In genomic region chr11:120566176-120566575, GRCh38 we compare ENCODE assay signal across 13 cellular contexts. TPM values are rescaled to one million over a fixed set of nuclear protein-coding genes. Genes with fewer than 3 reads are reported as not detected.
DNase-seq lines count a peak whose midpoint lies in the region; ATAC-seq, FAIRE-seq and TF ChIP-seq lines count a peak whose summit lies in the region.
"Had no signal": no experiment of that assay in that cellular context is flagged by ENCODE, and none has a peak within 500 bp of the region (broad histone marks: within the 10 kb centered on the region; RNA-seq: fewer than 3 reads in every experiment).

No MANE protein-coding gene starts in this region.

- H3K4me1 Mint-ChIP-seq in astrocyte (ENCODE audit: low read depth, unreplicated experiment): peaks cover 24% of the 10 kb centered on the region

- peak overlapping the region; percentile 19 for H2AFZ ChIP-seq in astrocyte (ENCODE audit: low read depth, low read length)

- H3K27ac ChIP-seq in astrocyte (ENCODE audit: low read depth, low read length): peak overlapping the region; percentile 60
- H3K27ac ChIP-seq: esophagus squamous epithelium had no signal

- peaks cover 24% of the 10 kb centered on the region for H3K4me1 ChIP-seq in astrocyte (ENCODE audit: insufficient read depth, low read length)

- no peak overlapping the region for H3K4me3 ChIP-seq in astrocyte (ENCODE audit: insufficient read depth, low read depth, low read length)
- H3K4me3 ChIP-seq: esophagus squamous epithelium had no signal

- no peaks in the 10 kb centered on the region for H3K79me2 ChIP-seq in astrocyte (ENCODE audit: insufficient read depth, low read length)

- no peaks in the 10 kb centered on the region for H3K27me3 ChIP-seq in astrocyte (ENCODE audit: insufficient read depth, low read length)

- peaks cover 2% of the 10 kb centered on the region for H3K9me3 Mint-ChIP-seq in astrocyte (ENCODE audit: unreplicated experiment)
- H3K9me3 Mint-ChIP-seq: activated naive CD4-positive, alpha-beta T cell treated with anti-CD3 and anti-CD28 coated beads for 36 hours; memory B cell had no signal

- H3K9ac ChIP-seq in astrocyte (ENCODE audit: low read length): peak overlapping the region; percentile 51

- H3K9me3 ChIP-seq in astrocyte (ENCODE audit: insufficient read depth, low read depth, low read length): no peaks in the 10 kb centered on the region
- H3K9me3 ChIP-seq: esophagus squamous epithelium had no signal

- no peak for FAIRE-seq in astrocyte (lab: Jason Lieb, UNC)
- FAIRE-seq: D721Med had no signal

- H3K36me3 Mint-ChIP-seq in astrocyte (ENCODE audit: low read depth, unreplicated experiment): no peaks in the 10 kb centered on the region
- H3K36me3 Mint-ChIP-seq: memory B cell had no signal

- peak overlapping the region; percentile 91 for H3K27ac Mint-ChIP-seq in astrocyte (ENCODE audit: unreplicated experiment)
- H3K27ac Mint-ChIP-seq: activated naive CD4-positive, alpha-beta T cell treated with anti-CD3 and anti-CD28 coated beads for 36 hours had no signal

- H3K27me3 Mint-ChIP-seq in astrocyte (ENCODE audit: low read depth, unreplicated experiment): no peaks in the 10 kb centered on the region

- H4K20me1 ChIP-seq in astrocyte (ENCODE audit: insufficient read depth, low read length): no peaks in the 10 kb centered on the region

- no peak for TF ChIP-seq CTCF in astrocyte (IDR thresholded peaks at IDR 0.05; ENCODE audit: insufficient read depth, low read depth, low read length)

- no peak overlapping the region for H3K4me3 Mint-ChIP-seq in astrocyte (ENCODE audit: unreplicated experiment)
- H3K4me3 Mint-ChIP-seq: activated naive CD4-positive, alpha-beta T cell treated with anti-CD3 and anti-CD28 coated beads for 36 hours; memory B cell had no signal

- H3K36me3 ChIP-seq in astrocyte (ENCODE audit: insufficient read depth, low read length): no peaks in the 10 kb centered on the region
- H3K36me3 ChIP-seq: esophagus squamous epithelium had no signal

- no peak for ATAC-seq in GM21390 (IDR thresholded peaks at IDR 0.05; ENCODE audit: unreplicated experiment)
- ATAC-seq in GM19324 (IDR thresholded peaks at IDR 0.05; ENCODE audit: low FRiP score, unreplicated experiment): no peak

- peak; percentile 47 for DNase-seq in A172 (ENCODE audit: low spot score)
- DNase-seq in HPDE6-E6E7 (ENCODE audit: extremely low spot score): peak; percentile 72
- DNase-seq in astrocyte (ENCODE audit: low read depth): peak; percentile 64
- peak; percentile 45 for DNase-seq in kidney glomerular epithelial cell (lab: John Stamatoyannopoulos, UW)
- DNase-seq in NK-92 (lab: John Stamatoyannopoulos, UW; ENCODE audit: unreplicated experiment): no peak
- no peak for DNase-seq in NCI-H2081 (lab: John Stamatoyannopoulos, UW)
- DNase-seq: activated naive CD4-positive, alpha-beta T cell treated with anti-CD3 and anti-CD28 coated beads for 36 hours; esophagus squamous epithelium; NCI-H1694 had no signal

- H3K4me2 ChIP-seq in astrocyte (ENCODE audit: low read length): peak overlapping the region; percentile 85

RNA-seq across cellular contexts. Expression of gene GRIK4, which starts 54.6 kb away (rescaled TPM):
- not detected in 2 replicates for total RNA-seq in A172 (2014; rRNA removed; shearing (Covaris generic))
- 2.2 and 3.9 TPM in 2 replicates for total RNA-seq in astrocyte
- total RNA-seq: activated naive CD4-positive, alpha-beta T cell treated with anti-CD3 and anti-CD28 coated beads for 36 hours had no signal

Comparison
In these comparisons a context has a peak if more than half of its experiments do, and no peak if none do; other contexts are left out.
1. DNase-seq: peak in A172 (single experiment), HPDE6-E6E7 (single experiment), astrocyte (single experiment) and kidney glomerular epithelial cell (single experiment); none in NK-92 (single experiment) and NCI-H2081 (0 of 2).